23 cellular contexts compared by ENCODE assay signal in the genomic region with DNA sequence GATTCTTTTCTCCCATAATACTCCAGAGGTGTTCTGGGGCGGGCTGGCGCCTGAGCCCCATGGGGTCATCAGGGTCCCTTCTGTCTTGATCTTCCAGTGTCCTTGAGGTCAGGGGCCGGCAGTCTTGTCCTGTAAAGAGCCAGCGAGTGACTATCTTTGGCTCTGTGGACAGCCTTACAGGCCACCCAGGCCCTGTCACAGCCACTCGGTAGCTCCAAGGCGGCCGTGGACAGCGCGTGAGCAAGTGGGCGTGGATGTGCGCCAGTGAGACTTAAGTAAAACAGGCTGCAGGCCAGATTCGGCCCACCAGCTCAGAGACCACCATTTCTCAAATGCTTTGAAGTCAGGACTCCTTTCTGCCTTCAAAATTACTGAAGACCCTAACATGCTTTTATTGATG. TPM values are rescaled to one million over a fixed set of nuclear protein-coding genes. Genes with fewer than 3 reads are reported as not detected.
"Had no signal": no experiment of that assay in that cellular context is flagged by ENCODE, and none has a peak within 500 bp of the region (broad histone marks: within the 10 kb centered on the region; RNA-seq: fewer than 3 reads in every experiment).

No MANE protein-coding gene starts in this region.

- H3K27me3 ChIP-seq: esophagus squamous epithelium, ovary, spleen had no signal

- H3K27ac Mint-ChIP-seq: activated CD4-positive, alpha-beta T cell treated with anti-CD3 and anti-CD28 coated beads for 36 hours; dendritic cell treated with granulocyte-macrophage colony-stimulating factor and Interleukin-4, amounts not matched to agents 40 ng/mL and 50 ng/mL, for 4 days; stimulated activated memory B cell treated with anti-CD40 and anti-IgM and Interleukin-4, amounts not matched to agents 10 μg/mL and 1 μg/mL and 100 μg/mL, for 72 hours; WTC11 had no signal

- H3K9me3 ChIP-seq: esophagus squamous epithelium, ovary, spleen, thoracic aorta had no signal

- H3K36me3 ChIP-seq: ovary had no signal

- ATAC-seq: activated CD4-positive, alpha-beta T cell treated with anti-CD3 and anti-CD28 coated beads for 36 hours; activated T-helper 17 cell treated with anti-CD3 and anti-CD28 coated beads, Interleukin-2, amount 50 U/mL, for 72 hours; naive thymus-derived CD8-positive, alpha-beta T cell; stimulated activated memory B cell treated with anti-CD40 and anti-IgM and Interleukin-4, amounts not matched to agents 10 μg/mL and 1 μg/mL and 100 μg/mL, for 72 hours; WTC11 had no signal

- H3K4me3 Mint-ChIP-seq: activated CD4-positive, alpha-beta T cell treated with anti-CD3 and anti-CD28 coated beads for 36 hours; activated T-helper 17 cell treated with anti-CD3 and anti-CD28 coated beads, Interleukin-2, amount 50 U/mL, for 72 hours; dendritic cell treated with granulocyte-macrophage colony-stimulating factor and Interleukin-4, amounts not matched to agents 40 ng/mL and 50 ng/mL, for 4 days; stimulated activated memory B cell treated with anti-CD40 and anti-IgM and Interleukin-4, amounts not matched to agents 10 μg/mL and 1 μg/mL and 100 μg/mL, for 72 hours; WTC11 had no signal

- H3K27me3 Mint-ChIP-seq: activated CD4-positive, alpha-beta T cell treated with anti-CD3 and anti-CD28 coated beads for 36 hours; activated T-helper 17 cell treated with anti-CD3 and anti-CD28 coated beads, Interleukin-2, amount 50 U/mL, for 72 hours; dendritic cell treated with granulocyte-macrophage colony-stimulating factor and Interleukin-4, amounts not matched to agents 40 ng/mL and 50 ng/mL, for 4 days; naive thymus-derived CD8-positive, alpha-beta T cell; stimulated activated memory B cell treated with anti-CD40 and anti-IgM and Interleukin-4, amounts not matched to agents 10 μg/mL and 1 μg/mL and 100 μg/mL, for 72 hours had no signal

- H3K4me3 ChIP-seq: esophagus squamous epithelium, ovary, spleen, thoracic aorta had no signal

- H3K27ac ChIP-seq: ovary, spleen, thoracic aorta had no signal

- H3K9me3 Mint-ChIP-seq: activated T-helper 17 cell treated with anti-CD3 and anti-CD28 coated beads, Interleukin-2, amount 50 U/mL, for 72 hours; dendritic cell treated with granulocyte-macrophage colony-stimulating factor and Interleukin-4, amounts not matched to agents 40 ng/mL and 50 ng/mL, for 4 days; naive thymus-derived CD8-positive, alpha-beta T cell; stimulated activated memory B cell treated with anti-CD40 and anti-IgM and Interleukin-4, amounts not matched to agents 10 μg/mL and 1 μg/mL and 100 μg/mL, for 72 hours had no signal

- DNase-seq: activated CD4-positive, alpha-beta T cell treated with anti-CD3 and anti-CD28 coated beads for 36 hours; activated CD4-positive, alpha-beta T cell treated with anti-CD3 and anti-CD28 coated beads, Interleukin-2, amount 50 U/mL, for 48 hours; activated naive CD4-positive, alpha-beta T cell treated with Interleukin-2 at 50 U/mL for 16 hours; activated T-cell treated with anti-CD3 and anti-CD28 coated beads for 4 hours; anterior cingulate cortex; effector CD8-positive, alpha-beta T cell; esophagus squamous epithelium; naive thymus-derived CD8-positive, alpha-beta T cell; ovary; spleen; stimulated activated CD4-positive, alpha-beta T cell treated with anti-CD3 and anti-CD28 coated beads, Interleukin-4, amount 100 ng/mL, for 4 hours; SW 1271 had no signal

RNA-seq across cellular contexts. Expression of a gene that starts 31.0 kb away (rescaled TPM):
- total RNA-seq: activated CD4-positive, alpha-beta T cell treated with anti-CD3 and anti-CD28 coated beads for 36 hours; activated T-helper 17 cell treated with anti-CD3 and anti-CD28 coated beads, Interleukin-2, amount 50 U/mL, for 72 hours; cerebellum; endothelial cell of umbilical vein; esophagus squamous epithelium; lower leg skin; mesenteric fat pad; naive thymus-derived CD8-positive, alpha-beta T cell; ovary; spleen; T-helper 2 cell treated with Interferon-gamma antibody and Interleukin-4, amounts not matched to agents 100 ng/mL and 5 ng/mL, for 36 hours; thoracic aorta; urinary bladder; WTC11 had no signal
- polyA plus RNA-seq: endothelial cell of umbilical vein; naive thymus-derived CD8-positive, alpha-beta T cell; ovary; spleen; urinary bladder had no signal

RNA-seq across cellular contexts. Expression of a gene that starts 52.8 kb away (rescaled TPM):
- total RNA-seq: activated CD4-positive, alpha-beta T cell treated with anti-CD3 and anti-CD28 coated beads for 36 hours; cerebellum; endothelial cell of umbilical vein; esophagus squamous epithelium; lower leg skin; mesenteric fat pad; naive thymus-derived CD8-positive, alpha-beta T cell; spleen; T-helper 2 cell treated with Interferon-gamma antibody and Interleukin-4, amounts not matched to agents 100 ng/mL and 5 ng/mL, for 36 hours; thoracic aorta; urinary bladder; WTC11 had no signal
- polyA plus RNA-seq: naive thymus-derived CD8-positive, alpha-beta T cell; ovary; urinary bladder had no signal

RNA-seq across cellular contexts. Expression of a gene that starts 57.3 kb away (rescaled TPM):
- total RNA-seq: activated CD4-positive, alpha-beta T cell treated with anti-CD3 and anti-CD28 coated beads for 36 hours; activated T-helper 17 cell treated with anti-CD3 and anti-CD28 coated beads, Interleukin-2, amount 50 U/mL, for 72 hours; cerebellum; endothelial cell of umbilical vein; esophagus squamous epithelium; lower leg skin; mesenteric fat pad; naive thymus-derived CD8-positive, alpha-beta T cell; ovary; spleen; T-helper 2 cell treated with Interferon-gamma antibody and Interleukin-4, amounts not matched to agents 100 ng/mL and 5 ng/mL, for 36 hours; thoracic aorta; urinary bladder; WTC11 had no signal
- polyA plus RNA-seq: endothelial cell of umbilical vein; naive thymus-derived CD8-positive, alpha-beta T cell; ovary; spleen; urinary bladder had no signal
